26 cellular contexts compared by ENCODE assay signal in genomic region chr5:133514456-133514855, GRCh38.
"Had no signal": no experiment of that assay in that cellular context is flagged by ENCODE, and none has a peak within 500 bp of the region (broad histone marks: within the 10 kb centered on the region; RNA-seq: fewer than 3 reads in every experiment).

No MANE protein-coding gene starts in this region.

- H3K36me3 Mint-ChIP-seq: immature natural killer cell had no signal

- H3K27ac ChIP-seq: brain microvascular endothelial cell, coronary artery, dorsolateral prefrontal cortex, neutrophil, right lobe of liver, testis, transverse colon had no signal

- H3K9me3 Mint-ChIP-seq: activated CD4-positive, alpha-beta memory T cell treated with anti-CD3 and anti-CD28 coated beads, Interleukin-2, amount 10 ng/mL, durations not matched to agents 7 days and 5 days; activated CD4-positive, alpha-beta T cell treated with anti-CD3 and anti-CD28 coated beads, Interleukin-2, amount 10 ng/mL, durations not matched to agents 24 days and 14 days; activated T-cell treated with anti-CD3 and anti-CD28 coated beads, Interleukin-2, amount 50 U/mL, for 24 hours; immature natural killer cell; nephron had no signal

- H3K36me3 ChIP-seq: brain microvascular endothelial cell, neutrophil, right lobe of liver, transverse colon had no signal

- H3K4me1 ChIP-seq: testis, transverse colon had no signal

- H3K9me3 ChIP-seq: neutrophil, right lobe of liver, testis, transverse colon had no signal

- DNase-seq: activated CD4-positive, alpha-beta memory T cell treated with anti-CD3 and anti-CD28 coated beads, Interleukin-2, amount 10 ng/mL, durations not matched to agents 7 days and 5 days; activated CD4-positive, alpha-beta T cell treated with anti-CD3 and anti-CD28 coated beads, Interleukin-2, amount 10 ng/mL, durations not matched to agents 24 days and 14 days; activated CD4-positive, CD25-positive, alpha-beta regulatory T cell treated with anti-CD3 and anti-CD28 coated beads, Interleukin-2, amount 50 U/mL, for 72 hours; activated CD8-positive, alpha-beta memory T cell treated with anti-CD3 and anti-CD28 coated beads, Interleukin-2, amount 50 U/mL, for 48 hours; activated gamma-delta T cell treated with Interleukin-2 at 50 U/mL for 16 hours; activated naive CD4-positive, alpha-beta T cell treated with anti-CD3 and anti-CD28 coated beads, Interleukin-2, amount 50 U/mL, for 16 hours; activated T-cell treated with anti-CD3 and anti-CD28 coated beads, Interleukin-2, amount 50 U/mL, for 24 hours; amniotic stem cell; brain microvascular endothelial cell; dorsolateral prefrontal cortex; effector memory CD4-positive, alpha-beta T cell; foreskin fibroblast; hippocampal formation; immature natural killer cell; kidney; left colon; mammary epithelial cell; right lobe of liver; stimulated activated CD4-positive, alpha-beta T cell treated with anti-CD3 and anti-CD28 coated beads, Interleukin-2, amount 100 ng/mL, for 48 hours; stimulated activated naive CD4-positive, alpha-beta T cell treated with Interleukin-2 at 50 U/mL for 16 hours; testis; transverse colon had no signal

- H3K27me3 ChIP-seq: brain microvascular endothelial cell, dorsolateral prefrontal cortex, right lobe of liver, testis, transverse colon had no signal

- H3K4me3 ChIP-seq: coronary artery, dorsolateral prefrontal cortex, right lobe of liver, testis, transverse colon had no signal

- H3K4me3 Mint-ChIP-seq: activated CD4-positive, alpha-beta memory T cell treated with anti-CD3 and anti-CD28 coated beads, Interleukin-2, amount 10 ng/mL, durations not matched to agents 7 days and 5 days; activated CD4-positive, alpha-beta T cell treated with anti-CD3 and anti-CD28 coated beads, Interleukin-2, amount 10 ng/mL, durations not matched to agents 24 days and 14 days; activated T-cell treated with anti-CD3 and anti-CD28 coated beads, Interleukin-2, amount 50 U/mL, for 24 hours; immature natural killer cell; nephron had no signal

- H3K27ac Mint-ChIP-seq: activated CD4-positive, alpha-beta memory T cell treated with anti-CD3 and anti-CD28 coated beads, Interleukin-2, amount 10 ng/mL, durations not matched to agents 7 days and 5 days; activated CD4-positive, alpha-beta T cell treated with anti-CD3 and anti-CD28 coated beads, Interleukin-2, amount 10 ng/mL, durations not matched to agents 24 days and 14 days; activated T-cell treated with anti-CD3 and anti-CD28 coated beads, Interleukin-2, amount 50 U/mL, for 24 hours; immature natural killer cell; nephron; progenitor cell of endocrine pancreas had no signal

- H3K4me1 Mint-ChIP-seq: activated CD4-positive, alpha-beta memory T cell treated with anti-CD3 and anti-CD28 coated beads, Interleukin-2, amount 10 ng/mL, durations not matched to agents 7 days and 5 days; activated CD4-positive, alpha-beta T cell treated with anti-CD3 and anti-CD28 coated beads, Interleukin-2, amount 10 ng/mL, durations not matched to agents 24 days and 14 days; immature natural killer cell; nephron had no signal
